8 cellular contexts compared by ENCODE assay signal in genomic region chr18:39453882-39454281, GRCh38.
DNase-seq lines count a peak whose midpoint lies in the region; ATAC-seq and TF ChIP-seq lines count a peak whose summit lies in the region.

No MANE protein-coding gene starts in this region.

- H3K27ac Mint-ChIP-seq in T-helper 2 cell treated with Interferon-gamma antibody and Interleukin-4, amounts not matched to agents 5 μg/mL and 100 μg/mL, for 36 hours = no peak overlapping the region
- H3K27ac Mint-ChIP-seq in CD14-positive monocyte = no peak overlapping the region

- TF ChIP-seq CTCF in dorsolateral prefrontal cortex (IDR thresholded peaks at IDR 0.05 in 54 of 56, conservative IDR thresholded peaks at IDR 0.05 in 2 of 56; ENCODE audit: low read depth in 1 of 56, partially characterized antibody in 56 of 56) = no peak
- TF ChIP-seq CTCF in CD14-positive monocyte (IDR thresholded peaks at IDR 0.05) = no peak

- ATAC-seq in Right ventricle myocardium inferior (peak; percentile 64), GM21515 (IDR thresholded peaks at IDR 0.05; ENCODE audit: unreplicated experiment) (no peak)

- DNase-seq in Right ventricle myocardium inferior (ENCODE audit: missing footprints) (no peak), cardiac septum (ENCODE audit: low spot score) (no peak), dorsolateral prefrontal cortex (no peak), lung microvascular endothelial cell (ENCODE audit: low read depth in 2 of 2) (peak; percentile 91 to 98), CD14-positive monocyte (ENCODE audit: low spot score) (no peak)
- no peak for DNase-seq in T-helper 2 cell treated with Interferon-gamma antibody and Interleukin-4, amounts not matched to agents 5 μg/mL and 100 μg/mL, for 36 hours (ENCODE audit: low spot score)
- DNase-seq in central memory CD4-positive, alpha-beta T cell = no peak

- intact Hi-C loops in Right ventricle myocardium inferior (cut with DNase I) = no loop called here
- intact Hi-C loops in cardiac septum (cut with DNase I) = no loop called here
- intact Hi-C loops in dorsolateral prefrontal cortex (cut with DNase I) = no loop called here
- intact Hi-C loops in CD14-positive monocyte (cut with micrococcal nuclease) = no loop called here

- no peaks in the 10 kb centered on the region for H3K27me3 ChIP-seq in dorsolateral prefrontal cortex

- H3K4me3 Mint-ChIP-seq in T-helper 2 cell treated with Interferon-gamma antibody and Interleukin-4, amounts not matched to agents 5 μg/mL and 100 μg/mL, for 36 hours = no peak overlapping the region
- peak overlapping the region in 1 of 2 donors; percentile 8 for H3K4me3 Mint-ChIP-seq in CD14-positive monocyte

- no peaks in the 10 kb centered on the region for H3K36me3 Mint-ChIP-seq in T-helper 2 cell treated with Interferon-gamma antibody and Interleukin-4, amounts not matched to agents 5 μg/mL and 100 μg/mL, for 36 hours (ENCODE audit: low read depth)
- peaks cover 0 to 1% of the 10 kb centered on the region in 2 donors for H3K36me3 Mint-ChIP-seq in CD14-positive monocyte

- H3K9me3 Mint-ChIP-seq in T-helper 2 cell treated with Interferon-gamma antibody and Interleukin-4, amounts not matched to agents 5 μg/mL and 100 μg/mL, for 36 hours = no peaks in the 10 kb centered on the region
- H3K9me3 Mint-ChIP-seq in CD14-positive monocyte = peaks cover 0 to 5% (median 2%) of the 10 kb centered on the region in 7 donors

- peak overlapping the region in 48 of 59 donors; percentile 4 to 58 (median 32) for H3K4me3 ChIP-seq in dorsolateral prefrontal cortex

- peak overlapping the region in 10 of 59 donors; percentile 1 to 68 (median 12) for H3K27ac ChIP-seq in dorsolateral prefrontal cortex

- no peaks in the 10 kb centered on the region for H3K27me3 Mint-ChIP-seq in T-helper 2 cell treated with Interferon-gamma antibody and Interleukin-4, amounts not matched to agents 5 μg/mL and 100 μg/mL, for 36 hours (ENCODE audit: low read depth)
- no peaks in the 10 kb centered on the region for H3K27me3 Mint-ChIP-seq in CD14-positive monocyte (ENCODE audit: low read depth in 3 of 3)

- H3K4me1 Mint-ChIP-seq in T-helper 2 cell treated with Interferon-gamma antibody and Interleukin-4, amounts not matched to agents 5 μg/mL and 100 μg/mL, for 36 hours (ENCODE audit: low read depth) = no peaks in the 10 kb centered on the region
- peaks cover 10% of the 10 kb centered on the region for H3K4me1 Mint-ChIP-seq in CD14-positive monocyte

Comparison
In these comparisons a context has a peak if more than half of its experiments do, and no peak if none do; other contexts are left out.
1. DNase-seq: peak in lung microvascular endothelial cell (2 of 2); none in Right ventricle myocardium inferior (single experiment), cardiac septum (single experiment), dorsolateral prefrontal cortex (0 of 10), T-helper 2 cell treated with Interferon-gamma antibody and Interleukin-4, amounts not matched to agents 5 μg/mL and 100 μg/mL, for 36 hours (single experiment), central memory CD4-positive, alpha-beta T cell (single experiment) and CD14-positive monocyte (single experiment).